In genomic region chr2:54024576-54024975, GRCh38 we compare ENCODE assay signal across 20 cellular contexts.
"Had no signal": no experiment of that assay in that cellular context is flagged by ENCODE, and none has a peak within 500 bp of the region (broad histone marks: within the 10 kb centered on the region; RNA-seq: fewer than 3 reads in every experiment).

No MANE protein-coding gene starts in this region.

- H3K27ac ChIP-seq: colonic mucosa, dorsolateral prefrontal cortex, esophagus muscularis mucosa, foreskin keratinocyte, gastroesophageal sphincter, heart left ventricle, hepatocyte, left lung, lower lobe of right lung had no signal

- H3K4me3 Mint-ChIP-seq: dendritic cell treated with granulocyte-macrophage colony-stimulating factor and Interleukin-4, amounts not matched to agents 40 ng/mL and 50 ng/mL, for 4 days; mesothelial cell of epicardium; naive B cell had no signal

- H3K36me3 ChIP-seq: colonic mucosa, esophagus muscularis mucosa, gastroesophageal sphincter, heart left ventricle, left lung, lower lobe of right lung had no signal

- H3K27me3 Mint-ChIP-seq: dendritic cell treated with granulocyte-macrophage colony-stimulating factor and Interleukin-4, amounts not matched to agents 40 ng/mL and 50 ng/mL, for 4 days; naive B cell had no signal

- H3K4me1 ChIP-seq: colonic mucosa, foreskin keratinocyte, gastroesophageal sphincter, left lung, lower lobe of right lung had no signal

- H3K9me3 ChIP-seq: colonic mucosa had no signal

- DNase-seq: colonic mucosa; cortex of kidney; dorsolateral prefrontal cortex; effector CD4-positive, alpha-beta T cell; effector memory CD4-positive, alpha-beta T cell; foreskin keratinocyte; heart left ventricle; hypothalamus; left cardiac atrium; left lung; left ventricle myocardium superior; lower lobe of right lung; mesenchymal stem cell; mucosa of descending colon; naive B cell had no signal

- H3K27ac Mint-ChIP-seq: dendritic cell treated with granulocyte-macrophage colony-stimulating factor and Interleukin-4, amounts not matched to agents 40 ng/mL and 50 ng/mL, for 4 days; mesothelial cell of epicardium had no signal

- ATAC-seq: foreskin keratinocyte, gastroesophageal sphincter, heart left ventricle, left cardiac atrium, left lung, left ventricle myocardium superior, lower lobe of right lung, mucosa of descending colon had no signal

- H3K27me3 ChIP-seq: colonic mucosa, dorsolateral prefrontal cortex, esophagus muscularis mucosa, foreskin keratinocyte, gastroesophageal sphincter, heart left ventricle, hepatocyte, left lung had no signal

- H3K4me3 ChIP-seq: colonic mucosa, dorsolateral prefrontal cortex, esophagus muscularis mucosa, gastroesophageal sphincter, heart left ventricle, hepatocyte, left lung, lower lobe of right lung, mucosa of descending colon had no signal
